In genomic region chr2:147774805-147775204, GRCh38 we compare ENCODE assay signal across 17 cellular contexts.
DNase-seq lines count a peak whose midpoint lies in the region; TF ChIP-seq lines count a peak whose summit lies in the region.
"Had no signal": no experiment of that assay in that cellular context is flagged by ENCODE, and none has a peak within 500 bp of the region (broad histone marks: within the 10 kb centered on the region; RNA-seq: fewer than 3 reads in every experiment).

No MANE protein-coding gene starts in this region.

- TF ChIP-seq EP300 in suprapubic skin (IDR thresholded peaks at IDR 0.05), result no peak

- DNase-seq in EL (peak; percentile 13), HCEC 1CT (peak; percentile 35), amniotic epithelial cell (ENCODE audit: low read depth) (peak; percentile 48), Ammon's horn (ENCODE audit: low spot score) (no peak), suprapubic skin (ENCODE audit: low spot score in 2 of 2) (no peak)
- no peak for DNase-seq in NK-92 treated with Interleukin-12 subunit alpha and Interleukin-12 subunit beta, amount 100 ng/mL, for 24 hours (lab: John Stamatoyannopoulos, UW)
- DNase-seq: 8988T; ACHN; Caco-2; Calu3; CD4-positive, alpha-beta T cell; CD8-positive, alpha-beta T cell; DMS79 treated with DMSO at 0.1 percent for 48 hours; GDM1 had no signal

- H3K4me1 ChIP-seq in suprapubic skin, result no peaks in the 10 kb centered on the region
- H3K4me1 ChIP-seq: BLaER1 treated with 17β-estradiol and CSF1 and Interleukin-3, amounts not matched to agents 10 nM and 100 nM; Caco-2 had no signal

- no peak overlapping the region for H3K27ac ChIP-seq in suprapubic skin
- H3K27ac ChIP-seq: BLaER1 treated with 17β-estradiol and CSF1 and Interleukin-3, amounts not matched to agents 10 nM and 100 nM; C4-2B had no signal

- no peak overlapping the region for H3K4me3 ChIP-seq in suprapubic skin
- H3K4me3 ChIP-seq: BLaER1 treated with 17β-estradiol and CSF1 and Interleukin-3, amounts not matched to agents 10 nM and 100 nM; GM12878 had no signal

- WGBS in suprapubic skin, result 96% methylated on average over 3 of the region's 3 CpGs

- no peak for TF ChIP-seq CTCF in suprapubic skin (IDR thresholded peaks at IDR 0.05)

- H3K9me3 ChIP-seq in suprapubic skin, result no peaks in the 10 kb centered on the region
- H3K9me3 ChIP-seq: BLaER1 treated with 17β-estradiol and CSF1 and Interleukin-3, amounts not matched to agents 10 nM and 100 nM; Caco-2 had no signal

- no peaks in the 10 kb centered on the region for H3K36me3 ChIP-seq in suprapubic skin
- H3K36me3 ChIP-seq: BLaER1 treated with 17β-estradiol and CSF1 and Interleukin-3, amounts not matched to agents 10 nM and 100 nM had no signal

- no peaks in the 10 kb centered on the region for H3K27me3 ChIP-seq in suprapubic skin
- H3K27me3 ChIP-seq: BLaER1 treated with 17β-estradiol and CSF1 and Interleukin-3, amounts not matched to agents 10 nM and 100 nM had no signal

- no peak for TF ChIP-seq POLR2A in suprapubic skin (IDR thresholded peaks at IDR 0.05)

Comparison
In these comparisons a context has a peak if more than half of its experiments do, and no peak if none do; other contexts are left out.
1. DNase-seq: peak in EL (single experiment), HCEC 1CT (single experiment) and amniotic epithelial cell (single experiment); none in NK-92 treated with Interleukin-12 subunit alpha and Interleukin-12 subunit beta, amount 100 ng/mL, for 24 hours (single experiment), Ammon's horn (single experiment) and suprapubic skin (0 of 2).